In genomic region chr7:6547400-6547799, GRCh38 we compare ENCODE assay signal across 22 cellular contexts. TPM values are rescaled to one million over a fixed set of nuclear protein-coding genes. Genes with fewer than 3 reads are reported as not detected.
DNase-seq lines count a peak whose midpoint lies in the region; ATAC-seq lines count a peak whose summit lies in the region.
"Had no signal": no experiment of that assay in that cellular context is flagged by ENCODE, and none has a peak within 500 bp of the region (broad histone marks: within the 10 kb centered on the region; RNA-seq: fewer than 3 reads in every experiment).

No MANE protein-coding gene starts in this region.

- peak overlapping the region; percentile 95 for H3K27ac ChIP-seq in BLaER1
- peak overlapping the region in 7 of 11 experiments; percentile 0 to 89 (median 83); a peak in 8 of 22 replicates for H3K27ac ChIP-seq in BLaER1 treated with 17β-estradiol and CSF1 and Interleukin-3, amounts not matched to agents 10 nM and 100 nM

- H4K20me1 ChIP-seq in BLaER1, result no peaks in the 10 kb centered on the region
- H4K20me1 ChIP-seq in BLaER1 treated with 17β-estradiol and CSF1 and Interleukin-3, amounts not matched to agents 10 nM and 100 nM, result no peaks in the 10 kb centered on the region

- ATAC-seq in HG02678 (IDR thresholded peaks at IDR 0.05; ENCODE audit: unreplicated experiment) (no peak), GM18873 (IDR thresholded peaks at IDR 0.05; ENCODE audit: low FRiP score, unreplicated experiment) (no peak)
- ATAC-seq: GM12878 had no signal

- no peaks in the 10 kb centered on the region for H3K9me3 ChIP-seq in BLaER1
- no peaks in the 10 kb centered on the region for H3K9me3 ChIP-seq in BLaER1 treated with 17β-estradiol and CSF1 and Interleukin-3, amounts not matched to agents 10 nM and 100 nM (replicated peaks in 1 of 11)
- H3K9me3 ChIP-seq: BE2C had no signal

- H3K4me2 ChIP-seq in BLaER1, result peak overlapping the region; percentile 83
- H3K4me2 ChIP-seq in BLaER1 treated with 17β-estradiol and CSF1 and Interleukin-3, amounts not matched to agents 10 nM and 100 nM, result peak overlapping the region in 5 of 11 experiments; percentile 77 to 93 (median 83); a peak in 8 of 22 replicates

- H3K4me3 ChIP-seq in BLaER1 (no peak overlapping the region), H7 (ENCODE audit: insufficient read depth, low read depth, low read length) (no peak overlapping the region)
- H3K4me3 ChIP-seq in BLaER1 treated with 17β-estradiol and CSF1 and Interleukin-3, amounts not matched to agents 10 nM and 100 nM, result no peak overlapping the region
- H3K4me3 ChIP-seq: GM12878 had no signal

- H3K4me1 ChIP-seq in BLaER1, result peaks cover 89% of the 10 kb centered on the region
- peaks cover 27 to 89% (median 69%) of the 10 kb centered on the region in 10 experiments for H3K4me1 ChIP-seq in BLaER1 treated with 17β-estradiol and CSF1 and Interleukin-3, amounts not matched to agents 10 nM and 100 nM
- H3K4me1 ChIP-seq: BE2C had no signal

- H3K36me3 ChIP-seq in BLaER1 (no peaks in the 10 kb centered on the region), H7 (replicated peaks; ENCODE audit: control insufficient read depth, insufficient read depth, low read length) (no peaks in the 10 kb centered on the region)
- H3K36me3 ChIP-seq in BLaER1 treated with 17β-estradiol and CSF1 and Interleukin-3, amounts not matched to agents 10 nM and 100 nM, result no peaks in the 10 kb centered on the region
- H3K36me3 ChIP-seq: BE2C had no signal

- H3K9ac ChIP-seq in BLaER1, result no peak overlapping the region
- no peak overlapping the region for H3K9ac ChIP-seq in BLaER1 treated with 17β-estradiol and CSF1 and Interleukin-3, amounts not matched to agents 10 nM and 100 nM

- no peaks in the 10 kb centered on the region for H3K27me3 ChIP-seq in BLaER1
- no peaks in the 10 kb centered on the region for H3K27me3 ChIP-seq in BLaER1 treated with 17β-estradiol and CSF1 and Interleukin-3, amounts not matched to agents 10 nM and 100 nM
- no peaks in the 10 kb centered on the region for H3K27me3 ChIP-seq in H7 (ENCODE audit: control insufficient read depth, insufficient read depth, low read length)
- H3K27me3 ChIP-seq: BE2C had no signal

- DNase-seq in H7, result peak; percentile 10
- DNase-seq in ecto neural progenitor cell (ENCODE audit: low spot score), result no peak
- DNase-seq: 8988T; ACHN; BE2C; C1 segment of cervical spinal cord; CD4-positive, alpha-beta memory T cell; CD4-positive, CD25-positive, alpha-beta regulatory T cell; CD8-positive, alpha-beta memory T cell; COR-L47; DMS 273 treated with DMSO at 0.1 percent for 48 hours; DMS79; DND-41; EL; GDM1 had no signal

RNA-seq across cellular contexts. Expression of gene GRID2IP, which starts 3.9 kb away (rescaled TPM):
- total RNA-seq in H7 (2014; rRNA removed; shearing (Covaris generic)), result 0.28 and 0.33 TPM in 2 replicates
- total RNA-seq: A673, Daoy, GM12878 had no signal

RNA-seq across cellular contexts. Expression of gene ZDHHC4, which starts 29.9 kb away (rescaled TPM):
- 54.8 and 63.2 TPM in 2 replicates for total RNA-seq in H7 (2014; rRNA removed; shearing (Covaris generic))

RNA-seq across cellular contexts. Expression of gene INTS15, which starts 42.4 kb away (rescaled TPM):
- 24.7 and 30.7 TPM in 2 replicates for total RNA-seq in H7 (2014; rRNA removed; shearing (Covaris generic))
